19 cellular contexts compared by ENCODE assay signal in genomic region chr11:62069374-62069773, GRCh38.
"Had no signal": no experiment of that assay in that cellular context is flagged by ENCODE, and none has a peak within 500 bp of the region (broad histone marks: within the 10 kb centered on the region; RNA-seq: fewer than 3 reads in every experiment).

No MANE protein-coding gene starts in this region.

- H3K36me3 ChIP-seq: lower lobe of right lung, suprapubic skin, transverse colon had no signal

- H3K27ac Mint-ChIP-seq: activated naive CD8-positive, alpha-beta T cell treated with anti-CD3 and anti-CD28 coated beads for 36 hours; natural killer cell had no signal

- H3K27me3 ChIP-seq: foreskin keratinocyte, suprapubic skin, transverse colon had no signal

- H3K4me1 ChIP-seq: foreskin keratinocyte, lower lobe of right lung, suprapubic skin, transverse colon had no signal

- H3K4me3 ChIP-seq: lower lobe of right lung, suprapubic skin, transverse colon had no signal

- H3K4me1 Mint-ChIP-seq: activated naive CD8-positive, alpha-beta T cell treated with anti-CD3 and anti-CD28 coated beads for 36 hours; natural killer cell had no signal

- H3K27ac ChIP-seq: epithelial cell of prostate, foreskin keratinocyte, lower lobe of right lung, suprapubic skin, transverse colon had no signal

- H3K9me3 ChIP-seq: lower lobe of right lung, suprapubic skin, transverse colon had no signal

- H3K4me3 Mint-ChIP-seq: activated naive CD8-positive, alpha-beta T cell treated with anti-CD3 and anti-CD28 coated beads for 36 hours; activated T-cell treated with anti-CD3 and anti-CD28 coated beads, Interleukin-2, amount 50 U/mL, for 4 hours; natural killer cell had no signal

- H3K9me3 Mint-ChIP-seq: activated naive CD8-positive, alpha-beta T cell treated with anti-CD3 and anti-CD28 coated beads for 36 hours; activated T-cell treated with anti-CD3 and anti-CD28 coated beads, Interleukin-2, amount 50 U/mL, for 4 hours; natural killer cell had no signal

- ATAC-seq: activated CD4-positive, CD25-positive, alpha-beta regulatory T cell treated with anti-CD3 and anti-CD28 coated beads, Interleukin-2, amount 50 U/mL, for 24 hours; foreskin keratinocyte; left cardiac atrium; lower lobe of right lung; natural killer cell had no signal

- H3K27me3 Mint-ChIP-seq: activated naive CD8-positive, alpha-beta T cell treated with anti-CD3 and anti-CD28 coated beads for 36 hours had no signal

- H3K36me3 Mint-ChIP-seq: activated naive CD8-positive, alpha-beta T cell treated with anti-CD3 and anti-CD28 coated beads for 36 hours; natural killer cell had no signal

- DNase-seq: activated gamma-delta T cell treated with Interleukin-2 at 50 U/mL for 16 hours; activated naive CD8-positive, alpha-beta T cell treated with anti-CD3 and anti-CD28 coated beads for 36 hours; activated T-cell treated with anti-CD3 and anti-CD28 coated beads, Interleukin-2, amount 50 U/mL, for 4 hours; amniotic stem cell; foreskin keratinocyte; glutamatergic neuron; hippocampal formation; left cardiac atrium; lower lobe of right lung; natural killer cell; nucleus accumbens; stimulated activated CD4-positive, alpha-beta T cell treated with anti-CD3 and anti-CD28 coated beads, Interleukin-12 subunit alpha, Interleukin-12 subunit beta, amount 100 ng/mL, for 4 hours; stimulated activated CD4-positive, alpha-beta T cell treated with anti-CD3 and anti-CD28 coated beads, Interleukin-1b, Interleukin-23, amount 100 ng/mL, for 48 hours; stimulated activated CD8-positive, alpha-beta memory T cell treated with anti-CD3 and anti-CD28 coated beads, Interleukin-4, amount 100 ng/mL, for 48 hours; stimulated activated naive CD4-positive, alpha-beta T cell treated with Interleukin-2 at 50 U/mL for 16 hours; transverse colon had no signal
